In genomic region chr7:92621641-92622429, GRCh38 we compare ENCODE assay signal across 8 cellular contexts. TPM values are rescaled to one million over a fixed set of nuclear protein-coding genes. Genes with fewer than 3 reads are reported as not detected.
DNase-seq lines count a peak whose midpoint lies in the region; ATAC-seq and TF ChIP-seq lines count a peak whose summit lies in the region.

No MANE protein-coding gene starts in this region.

- peak overlapping the region; percentile 75 for H3K4me3 Mint-ChIP-seq in activated T-helper 1 cell treated with anti-CD3 and anti-CD28 coated beads, Interleukin-12 subunit alpha, Interleukin-12 subunit beta, Interleukin-2, Interleukin-4 antibody, amounts not matched to agents 30 ng/mL and 10 ng/mL and 1 ng/mL, durations not matched to agents 14 hours and 24 hours and 36 hours
- H3K4me3 Mint-ChIP-seq in natural killer cell treated with Interleukin-12 subunit alpha and Interleukin-12 subunit beta and Interleukin-15 and Interleukin-18, amount 100 ng/mL, for 72 hours: peak overlapping the region; percentile 71

- no peaks in the 10 kb centered on the region for H3K27me3 Mint-ChIP-seq in activated T-helper 1 cell treated with anti-CD3 and anti-CD28 coated beads, Interleukin-12 subunit alpha, Interleukin-12 subunit beta, Interleukin-2, Interleukin-4 antibody, amounts not matched to agents 30 ng/mL and 10 ng/mL and 1 ng/mL, durations not matched to agents 14 hours and 24 hours and 36 hours (ENCODE audit: insufficient read depth)
- no peaks in the 10 kb centered on the region for H3K27me3 Mint-ChIP-seq in natural killer cell treated with Interleukin-12 subunit alpha and Interleukin-12 subunit beta and Interleukin-15 and Interleukin-18, amount 100 ng/mL, for 72 hours

- DNase-seq in activated T-helper 1 cell treated with anti-CD3 and anti-CD28 coated beads, Interleukin-12 subunit alpha, Interleukin-12 subunit beta, Interleukin-2, Interleukin-4 antibody, amounts not matched to agents 30 ng/mL and 10 ng/mL and 1 ng/mL, durations not matched to agents 14 hours and 24 hours and 36 hours (ENCODE audit: low spot score): no peak
- no peak for DNase-seq in natural killer cell treated with Interleukin-12 subunit alpha and Interleukin-12 subunit beta and Interleukin-15 and Interleukin-18, amount 100 ng/mL, for 72 hours (ENCODE audit: low spot score)
- DNase-seq in left colon (no peak), mucosa of gallbladder (ENCODE audit: low spot score) (no peak), cerebellum (ENCODE audit: low spot score) (no peak), NCI-H2107 treated with DMSO at 0.1 percent for 48 hours (lab: John Stamatoyannopoulos, UW; ENCODE audit: unreplicated experiment) (no peak)

- H3K27ac Mint-ChIP-seq in activated T-helper 1 cell treated with anti-CD3 and anti-CD28 coated beads, Interleukin-12 subunit alpha, Interleukin-12 subunit beta, Interleukin-2, Interleukin-4 antibody, amounts not matched to agents 30 ng/mL and 10 ng/mL and 1 ng/mL, durations not matched to agents 14 hours and 24 hours and 36 hours: peak overlapping the region; percentile 89
- peak overlapping the region; percentile 95 to 96 for H3K27ac Mint-ChIP-seq in natural killer cell treated with Interleukin-12 subunit alpha and Interleukin-12 subunit beta and Interleukin-15 and Interleukin-18, amount 100 ng/mL, for 72 hours

- peaks cover 61% of the 10 kb centered on the region for H3K36me3 Mint-ChIP-seq in activated T-helper 1 cell treated with anti-CD3 and anti-CD28 coated beads, Interleukin-12 subunit alpha, Interleukin-12 subunit beta, Interleukin-2, Interleukin-4 antibody, amounts not matched to agents 30 ng/mL and 10 ng/mL and 1 ng/mL, durations not matched to agents 14 hours and 24 hours and 36 hours (ENCODE audit: low read depth)
- H3K36me3 Mint-ChIP-seq in natural killer cell treated with Interleukin-12 subunit alpha and Interleukin-12 subunit beta and Interleukin-15 and Interleukin-18, amount 100 ng/mL, for 72 hours: peaks cover 32% of the 10 kb centered on the region

- intact Hi-C loops in activated T-helper 1 cell treated with anti-CD3 and anti-CD28 coated beads, Interleukin-12 subunit alpha, Interleukin-12 subunit beta, Interleukin-2, Interleukin-4 antibody, amounts not matched to agents 30 ng/mL and 10 ng/mL and 1 ng/mL, durations not matched to agents 14 hours and 24 hours and 36 hours (cut with micrococcal nuclease): loop anchor here (1.0 to 2.0 kb wide), 14 partner anchors 9 to 606 kb away; no protein-coding TSS in a partner anchor
- intact Hi-C loops in left colon (cut with DNase I, micrococcal nuclease): loop anchor here in 1 of 2 donors (10.0 kb wide), 1 partner anchor 213 kb away; the partner anchor contains the start of gene CDK6

- H3K9me3 Mint-ChIP-seq in activated T-helper 1 cell treated with anti-CD3 and anti-CD28 coated beads, Interleukin-12 subunit alpha, Interleukin-12 subunit beta, Interleukin-2, Interleukin-4 antibody, amounts not matched to agents 30 ng/mL and 10 ng/mL and 1 ng/mL, durations not matched to agents 14 hours and 24 hours and 36 hours: peaks cover 7% of the 10 kb centered on the region
- H3K9me3 Mint-ChIP-seq in natural killer cell treated with Interleukin-12 subunit alpha and Interleukin-12 subunit beta and Interleukin-15 and Interleukin-18, amount 100 ng/mL, for 72 hours: peaks cover 3% of the 10 kb centered on the region

- TF ChIP-seq POLR2A in GM19099 (IDR thresholded peaks at IDR 0.05; ENCODE audit: extremely low read depth, insufficient read length, low read depth): peak; percentile 2

- peaks cover 60% of the 10 kb centered on the region for H3K4me1 Mint-ChIP-seq in activated T-helper 1 cell treated with anti-CD3 and anti-CD28 coated beads, Interleukin-12 subunit alpha, Interleukin-12 subunit beta, Interleukin-2, Interleukin-4 antibody, amounts not matched to agents 30 ng/mL and 10 ng/mL and 1 ng/mL, durations not matched to agents 14 hours and 24 hours and 36 hours (ENCODE audit: low read depth)
- H3K4me1 Mint-ChIP-seq in natural killer cell treated with Interleukin-12 subunit alpha and Interleukin-12 subunit beta and Interleukin-15 and Interleukin-18, amount 100 ng/mL, for 72 hours (ENCODE audit: low read depth in 2 of 2): peaks cover 56 to 57% of the 10 kb centered on the region in 2 donors

- ATAC-seq in HG03045 (IDR thresholded peaks at IDR 0.05; ENCODE audit: unreplicated experiment) (peak; percentile 40), left colon (no peak)
- ATAC-seq in natural killer cell treated with Interleukin-12 subunit alpha and Interleukin-12 subunit beta and Interleukin-15 and Interleukin-18, amount 100 ng/mL, for 72 hours: peak; percentile 64 to 66

RNA-seq across cellular contexts. Expression of gene FAM133B, which starts 31.6 kb away (rescaled TPM):
- 39.3 and 42.7 TPM in 2 replicates for total RNA-seq in activated T-helper 1 cell treated with anti-CD3 and anti-CD28 coated beads, Interleukin-12 subunit alpha, Interleukin-12 subunit beta, Interleukin-2, Interleukin-4 antibody, amounts not matched to agents 30 ng/mL and 10 ng/mL and 1 ng/mL, durations not matched to agents 14 hours and 24 hours and 36 hours
- total RNA-seq in natural killer cell treated with Interleukin-12 subunit alpha and Interleukin-12 subunit beta and Interleukin-15 and Interleukin-18, amount 100 ng/mL, for 72 hours: 10 to 100 TPM; 31.1 to 62.6 TPM
- total RNA-seq in left colon (10 to 100 TPM; 17.9 to 19.8 TPM), mucosa of gallbladder (19.5 TPM), cerebellum (39.9 TPM)
